In genomic region chr22:45010532-45010900, GRCh38 we compare ENCODE assay signal across 8 cellular contexts. TPM values are rescaled to one million over a fixed set of nuclear protein-coding genes. Genes with fewer than 3 reads are reported as not detected.
DNase-seq lines count a peak whose midpoint lies in the region; ATAC-seq and TF ChIP-seq lines count a peak whose summit lies in the region.

No MANE protein-coding gene starts in this region.

- no TSS peak for BruUV-seq in OCI-LY7 (replicated peaks; lab: Mats Ljungman, UMichigan)

- H2AFZ ChIP-seq in OCI-LY7 (ENCODE audit: low read length) = peak overlapping the region; percentile 65

- POLR2A ChIA-PET in OCI-LY7 (lab: Charles Lee) = no interaction called here

- H3K27me3 ChIP-seq in DOHH2 (ENCODE audit: control insufficient read depth, low read length) (peaks cover 30% of the 10 kb centered on the region), psoas muscle (ENCODE audit: insufficient read depth in 3 of 3, low read length in 2 of 3) (peaks cover 0 to 74% (median 12%) of the 10 kb centered on the region in 3 donors)

- H3F3A ChIP-seq in DOHH2 (ENCODE audit: control insufficient read depth, insufficient read depth) = no peaks in the 10 kb centered on the region

- H3K36me3 ChIP-seq in DOHH2 (ENCODE audit: control insufficient read depth, low read length) (no peaks in the 10 kb centered on the region), OCI-LY7 (ENCODE audit: insufficient read depth, low read length) (no peaks in the 10 kb centered on the region), psoas muscle (ENCODE audit: insufficient read depth in 1 of 2, low read depth in 1 of 2) (no peaks in the 10 kb centered on the region)

- peak overlapping the region; percentile 68 for H3K4me3 ChIP-seq in DOHH2 (ENCODE audit: low read length)
- H3K4me3 ChIP-seq in OCI-LY7 (ENCODE audit: low read depth, low read length, poor library complexity, severe bottlenecking) = peak overlapping the region; percentile 90
- peak overlapping the region; percentile 40 for H3K4me3 ChIP-seq in epithelial cell of esophagus (ENCODE audit: low read length)
- peak overlapping the region; percentile 62 for H3K4me3 ChIP-seq in psoas muscle

- no peaks in the 10 kb centered on the region for H4K20me1 ChIP-seq in DOHH2 (ENCODE audit: control insufficient read depth, insufficient read depth, low read depth, low read length)
- 0 out of 2 replicates have a peak, but pooled peaks cover 3% of the 10 kb centered on the region for H4K20me1 ChIP-seq in OCI-LY7 (ENCODE audit: insufficient read depth, low read length)

- H3K27ac ChIP-seq in DOHH2 (ENCODE audit: low read depth, low read length) (no peak overlapping the region), OCI-LY7 (ENCODE audit: low read depth, low read length, poor library complexity, severe bottlenecking) (no peak overlapping the region), psoas muscle (no peak overlapping the region)

- H3K9me2 ChIP-seq in DOHH2 (replicated peaks; ENCODE audit: control insufficient read depth, low read length) (no peaks in the 10 kb centered on the region), OCI-LY7 (ENCODE audit: insufficient read depth, low read length) (no peaks in the 10 kb centered on the region)

- WGBS in psoas muscle, 3 donors = 2 to 3% (median 2%) methylated on average over 17 of the region's 17 CpGs

- CTCF ChIA-PET in OCI-LY7 (lab: Charles Lee; ENCODE audit: unreplicated experiment) = no interaction called here

- H3K4me1 ChIP-seq in DOHH2 (ENCODE audit: control insufficient read depth, low read length) (peaks cover 7% of the 10 kb centered on the region), OCI-LY7 (ENCODE audit: insufficient read depth, low read length, poor library complexity, severe bottlenecking) (peaks cover 7% of the 10 kb centered on the region), psoas muscle (peaks cover 15% of the 10 kb centered on the region)

- no peak for ATAC-seq in psoas muscle
- ATAC-seq in HG02642 (IDR thresholded peaks at IDR 0.05; ENCODE audit: poor library complexity, unreplicated experiment) = no peak

- intact Hi-C loops in OCI-LY7 (cut with micrococcal nuclease; ENCODE audit: unreplicated experiment) = no loop called here
- intact Hi-C loops in psoas muscle (cut with DNase I) = no loop called here

- no peaks in the 10 kb centered on the region for H3K9me3 ChIP-seq in DOHH2 (ENCODE audit: control insufficient read depth, insufficient read depth, low read length)
- H3K9me3 ChIP-seq in OCI-LY7 (ENCODE audit: low read length) = no peaks in the 10 kb centered on the region
- no peaks in the 10 kb centered on the region for H3K9me3 ChIP-seq in psoas muscle

- H3K4me2 ChIP-seq in DOHH2 (ENCODE audit: low read length) (peak overlapping the region; percentile 61), OCI-LY7 (ENCODE audit: low read length) (peak overlapping the region; percentile 80)

- DNase-seq in OCI-LY7 (ENCODE audit: low spot score) (no peak), epithelial cell of esophagus (ENCODE audit: low read depth) (no peak), psoas muscle (no peak), activated gamma-delta T cell (lab: John Stamatoyannopoulos, UW) (no peak), GF-D8 (lab: John Stamatoyannopoulos, UW) (no peak), cerebellum (ENCODE audit: low spot score) (no peak)

- TF ChIP-seq CTCF in DOHH2 (IDR thresholded peaks at IDR 0.05; ENCODE audit: low read depth, low read length, poor library complexity, severe bottlenecking) (no peak), OCI-LY7 (conservative IDR thresholded peaks at IDR 0.05; ENCODE audit: low read length) (0 out of 2 replicates have a peak, but pooled peaks have one; percentile 3), epithelial cell of esophagus (IDR thresholded peaks at IDR 0.05; ENCODE audit: insufficient read depth, low read depth, low read length, missing control alignments) (no peak), psoas muscle (IDR thresholded peaks at IDR 0.05) (no peak)

- H3K79me2 ChIP-seq in DOHH2 (ENCODE audit: control insufficient read depth, low read length) (no peaks in the 10 kb centered on the region), OCI-LY7 (ENCODE audit: insufficient read depth, low read depth, low read length) (no peaks in the 10 kb centered on the region)

RNA-seq across cellular contexts. Expression of gene PHF21B, which starts 0.7 kb away (rescaled TPM):
- total RNA-seq in OCI-LY7 (2014; rRNA removed; shearing (Covaris generic)) = 3.1 and 9.4 TPM in 2 replicates
- total RNA-seq in OCI-LY7 (2022) (12.4 TPM in 2 replicates), psoas muscle (under 1 TPM in 3 of 4 donors, not detected in 1; 0.26 to 0.58 (median 0.44) TPM), cerebellum (21.9 TPM)
- under 1 TPM; 0.03 to 0.06 (median 0.03) TPM for polyA plus RNA-seq in psoas muscle

Comparison
In these comparisons a context has a peak if more than half of its experiments do, and no peak if none do; other contexts are left out.
1. H3K4me3 ChIP-seq: peak in every context shown above with its lines; median percentile 90 in OCI-LY7; 68 in DOHH2; 62 in psoas muscle; 40 in epithelial cell of esophagus.